1 cellular context compared by ENCODE assay signal in genomic region chr1:54580856-54581550, GRCh38.
TF ChIP-seq lines count a peak whose summit lies in the region.

No MANE protein-coding gene starts in this region.

TF ChIP-seq in HCT116, 20 proteins besides CTCF, POLR2A, EP300 and RAD21:
- TF ChIP-seq SP1 (IDR thresholded peaks at IDR 0.05; ENCODE audit: low read depth) (no peak), CBX3 (IDR thresholded peaks at IDR 0.05; ENCODE audit: low read depth) (no peak), REST (IDR thresholded peaks at IDR 0.05; ENCODE audit: low read depth) (no peak), ELF1 (IDR thresholded peaks at IDR 0.05; ENCODE audit: borderline replicate concordance, low read depth) (no peak), SIN3A (IDR thresholded peaks at IDR 0.05; ENCODE audit: low read depth) (no peak), EZH2phosphoT487 (IDR thresholded peaks at IDR 0.05; ENCODE audit: borderline replicate concordance) (no peak), SRF (IDR thresholded peaks at IDR 0.05; ENCODE audit: low read depth) (no peak), FOSL1 (IDR thresholded peaks at IDR 0.05; ENCODE audit: low read depth) (no peak), EGR1 (IDR thresholded peaks at IDR 0.05; ENCODE audit: low read depth) (no peak), YY1 (IDR thresholded peaks at IDR 0.05; ENCODE audit: extremely low read depth, insufficient replicate concordance, low read depth, low read length) (no peak), CEBPB (IDR thresholded peaks at IDR 0.05; ENCODE audit: low read depth) (no peak), POLR2AphosphoS5 (IDR thresholded peaks at IDR 0.05; ENCODE audit: low read depth, low read length) (no peak), EZH2 (IDR thresholded peaks at IDR 0.05) (no peak), ZFX (IDR thresholded peaks at IDR 0.05) (no peak), JUND (IDR thresholded peaks at IDR 0.05) (no peak), TCF7L2 (IDR thresholded peaks at IDR 0.05; ENCODE audit: borderline replicate concordance, extremely low read depth, insufficient read depth, insufficient read length) (no peak), ZNF274 (IDR thresholded peaks at IDR 0.05; ENCODE audit: low read depth, low read length) (no peak)
- TF ChIP-seq, protein P1, sequence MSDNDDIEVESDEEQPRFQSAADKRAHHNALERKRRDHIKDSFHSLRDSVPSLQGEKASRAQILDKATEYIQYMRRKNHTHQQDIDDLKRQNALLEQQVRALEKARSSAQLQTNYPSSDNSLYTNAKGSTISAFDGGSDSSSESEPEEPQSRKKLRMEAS (IDR thresholded peaks at IDR 0.05): no peak
- TF ChIP-seq, protein P2, sequence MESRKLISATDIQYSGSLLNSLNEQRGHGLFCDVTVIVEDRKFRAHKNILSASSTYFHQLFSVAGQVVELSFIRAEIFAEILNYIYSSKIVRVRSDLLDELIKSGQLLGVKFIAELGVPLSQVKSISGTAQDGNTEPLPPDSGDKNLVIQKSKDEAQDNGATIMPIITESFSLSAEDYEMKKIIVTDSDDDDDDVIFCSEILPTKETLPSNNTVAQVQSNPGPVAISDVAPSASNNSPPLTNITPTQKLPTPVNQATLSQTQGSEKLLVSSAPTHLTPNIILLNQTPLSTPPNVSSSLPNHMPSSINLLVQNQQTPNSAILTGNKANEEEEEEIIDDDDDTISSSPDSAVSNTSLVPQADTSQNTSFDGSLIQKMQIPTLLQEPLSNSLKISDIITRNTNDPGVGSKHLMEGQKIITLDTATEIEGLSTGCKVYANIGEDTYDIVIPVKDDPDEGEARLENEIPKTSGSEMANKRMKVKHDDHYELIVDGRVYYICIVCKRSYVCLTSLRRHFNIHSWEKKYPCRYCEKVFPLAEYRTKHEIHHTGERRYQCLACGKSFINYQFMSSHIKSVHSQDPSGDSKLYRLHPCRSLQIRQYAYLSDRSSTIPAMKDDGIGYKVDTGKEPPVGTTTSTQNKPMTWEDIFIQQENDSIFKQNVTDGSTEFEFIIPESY (IDR thresholded peaks at IDR 0.05; ENCODE audit: extremely low read depth, insufficient replicate concordance, low read length): no peak
- TF ChIP-seq, protein P3, sequence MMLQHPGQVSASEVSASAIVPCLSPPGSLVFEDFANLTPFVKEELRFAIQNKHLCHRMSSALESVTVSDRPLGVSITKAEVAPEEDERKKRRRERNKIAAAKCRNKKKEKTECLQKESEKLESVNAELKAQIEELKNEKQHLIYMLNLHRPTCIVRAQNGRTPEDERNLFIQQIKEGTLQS (IDR thresholded peaks at IDR 0.05): no peak
